27 cellular contexts compared by ENCODE assay signal in the genomic region with DNA sequence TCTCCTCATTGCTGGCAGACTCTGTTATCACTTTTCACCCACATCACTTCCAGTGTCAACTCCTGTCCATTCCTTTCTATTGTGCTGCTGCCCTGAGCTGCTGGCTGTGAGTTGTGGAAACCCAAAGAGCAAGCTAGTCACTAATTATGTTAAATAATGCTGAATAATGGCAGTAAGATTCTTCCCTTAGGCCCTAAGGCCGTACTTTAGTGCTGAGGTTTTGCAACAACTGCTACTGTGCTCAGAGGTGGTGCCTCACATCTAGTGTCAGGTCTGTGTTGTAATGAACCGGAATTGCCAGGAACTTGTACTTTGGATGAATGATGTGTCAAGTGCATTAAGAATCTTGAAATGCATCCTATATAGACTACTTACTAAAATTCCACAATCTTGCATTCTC.
DNase-seq lines count a peak whose midpoint lies in the region; ATAC-seq, FAIRE-seq and TF ChIP-seq lines count a peak whose summit lies in the region.
"Had no signal": no experiment of that assay in that cellular context is flagged by ENCODE, and none has a peak within 500 bp of the region (broad histone marks: within the 10 kb centered on the region; RNA-seq: fewer than 3 reads in every experiment).

No MANE protein-coding gene starts in this region.

- no peak overlapping the region for H2BK15ac ChIP-seq in mesendoderm (replicated peaks; ENCODE audit: low read depth)

- WGBS in mammary epithelial cell (ENCODE audit: low coverage, missing lambda C conversion rate) = 45% methylated on average over 2 of the region's 2 CpGs
- WGBS in mesendoderm (ENCODE audit: extremely low coverage, insufficient coverage, low lambda C conversion rate) = no CpG with 5 or more reads among the region's 2 CpGs
- 36 to 43% methylated on average over 2 of the region's 2 CpGs for WGBS in body of pancreas, 2 donors

- intact Hi-C loops in MCF 10A (cut with micrococcal nuclease) = no loop called here
- intact Hi-C loops in mammary epithelial cell (cut with micrococcal nuclease) = no loop called here
- intact Hi-C loops in body of pancreas (cut with DNase I) = no loop called here

- H3K4me1 Mint-ChIP-seq in MCF 10A (ENCODE audit: insufficient read depth, unreplicated experiment) = peaks cover 11% of the 10 kb centered on the region
- H3K4me1 Mint-ChIP-seq: CD14-positive monocyte; CD8-positive, alpha-beta memory T cell had no signal

- DNase-seq in MCF 10A (ENCODE audit: unreplicated experiment) (peak; percentile 47), mammary epithelial cell (no peak), bronchial epithelial cell (ENCODE audit: low read depth) (peak; percentile 33), mesendoderm (peak; percentile 82), iPS-NIHi7 (ENCODE audit: extremely low spot score) (no peak), body of pancreas (no peak), AG20443 (ENCODE audit: low spot score) (no peak)
- DNase-seq: BE2C; Calu3; CD8-positive, alpha-beta memory T cell; DMS79 treated with DMSO at 0.1 percent for 48 hours; IMR-90; KG1; NCI-H1092 treated with DMSO at 0.1 percent for 48 hours; NCI-H1436; NCI-H187; NCI-H2081 treated with DMSO at 0.1 percent for 48 hours; NCI-H2171; NCI-H345; NCI-H524 treated with DMSO at 0.1 percent for 48 hours; NCI-H82; NK-92 treated with Interleukin-12 subunit alpha and Interleukin-12 subunit beta, amount 100 ng/mL, for 24 hours; SHP77 treated with DMSO at 0.1 percent for 48 hours had no signal

- POLR2A ChIA-PET in MCF 10A (lab: Yijun Ruan, JAX) = interaction anchor here (1.0 kb wide), 1 partner anchor 11 kb away, joined by 4 read pairs; no protein-coding TSS in a partner anchor

- H2BK120ac ChIP-seq in mesendoderm (ENCODE audit: low read depth, low read length) = no peak overlapping the region

- TF ChIP-seq CTCF in MCF 10A (IDR thresholded peaks at IDR 0.05; ENCODE audit: unreplicated experiment) (no peak), mammary epithelial cell (conservative IDR thresholded peaks at IDR 0.05 in 1 of 2, IDR thresholded peaks at IDR 0.05 in 1 of 2; ENCODE audit: extremely low read depth in 1 of 2, insufficient read depth in 1 of 2, low read depth in 1 of 2, low read length in 2 of 2) (no peak), bronchial epithelial cell (IDR thresholded peaks at IDR 0.05; ENCODE audit: insufficient read depth, low read length, severe bottlenecking) (no peak), body of pancreas (IDR thresholded peaks at IDR 0.05) (no peak)

- H3K79me1 ChIP-seq in mesendoderm (ENCODE audit: low read length) = no peaks in the 10 kb centered on the region

- H3K4me3 ChIP-seq in mammary epithelial cell (replicated peaks in 1 of 3; ENCODE audit: insufficient read depth in 1 of 3, low read depth in 2 of 3, low read length in 3 of 3) (no peak overlapping the region), bronchial epithelial cell (ENCODE audit: low read depth, low read length) (no peak overlapping the region), mesendoderm (ENCODE audit: low read length) (no peak overlapping the region), body of pancreas (no peak overlapping the region)

- H3K27ac Mint-ChIP-seq in MCF 10A (ENCODE audit: low read depth, unreplicated experiment) = no peak overlapping the region
- H3K27ac Mint-ChIP-seq: CD8-positive, alpha-beta memory T cell had no signal

- no peaks in the 10 kb centered on the region for H3K4me1 ChIP-seq in mammary epithelial cell (ENCODE audit: insufficient read depth, low read length)
- no peaks in the 10 kb centered on the region for H3K4me1 ChIP-seq in mesendoderm (ENCODE audit: control insufficient read depth, low read depth, low read length)
- H3K4me1 ChIP-seq in body of pancreas = no peaks in the 10 kb centered on the region
- H3K4me1 ChIP-seq: BE2C had no signal

- H4K20me1 ChIP-seq in mammary epithelial cell (ENCODE audit: insufficient read depth, low read length) = no peaks in the 10 kb centered on the region

- H3K18ac ChIP-seq in mesendoderm (ENCODE audit: low read length) = no peak overlapping the region

- no peak for TF ChIP-seq POLR2A in body of pancreas (IDR thresholded peaks at IDR 0.05)

- no peak overlapping the region for H3K4me2 ChIP-seq in mammary epithelial cell (ENCODE audit: insufficient read depth, low read depth, low read length)
- H3K4me2 ChIP-seq in mesendoderm (ENCODE audit: low read length) = no peak overlapping the region

- no peak overlapping the region for H2BK5ac ChIP-seq in mesendoderm (ENCODE audit: low read length)

- H3K27me3 ChIP-seq in mammary epithelial cell (ENCODE audit: insufficient read depth, low read length) = no peaks in the 10 kb centered on the region
- H3K27me3 ChIP-seq in bronchial epithelial cell (ENCODE audit: control insufficient read depth, insufficient read depth, low read length) = no peaks in the 10 kb centered on the region
- H3K27me3 ChIP-seq in mesendoderm (ENCODE audit: insufficient read depth, low read length, poor library complexity) = no peaks in the 10 kb centered on the region
- no peaks in the 10 kb centered on the region for H3K27me3 ChIP-seq in body of pancreas
- H3K27me3 ChIP-seq: BE2C had no signal

- no peak overlapping the region for H2AFZ ChIP-seq in mammary epithelial cell (ENCODE audit: low read depth, low read length)

- dilution Hi-C loops in mammary epithelial cell (cut with HindIII; ENCODE audit: low sequenced_read_pairs) = no loop called here

- H3K27me3 Mint-ChIP-seq in MCF 10A (ENCODE audit: insufficient read depth, unreplicated experiment) = no peaks in the 10 kb centered on the region
- H3K27me3 Mint-ChIP-seq: CD8-positive, alpha-beta memory T cell had no signal

- H3K36me3 Mint-ChIP-seq in MCF 10A (ENCODE audit: insufficient read depth, unreplicated experiment) = no peaks in the 10 kb centered on the region
- H3K36me3 Mint-ChIP-seq: CD14-positive monocyte; CD8-positive, alpha-beta memory T cell had no signal

- H3K27ac ChIP-seq in mammary epithelial cell (ENCODE audit: insufficient read depth, low read depth, low read length) = no peak overlapping the region
- H3K27ac ChIP-seq in mesendoderm (ENCODE audit: low read depth, low read length) = no peak overlapping the region
- no peak overlapping the region for H3K27ac ChIP-seq in body of pancreas
- H3K27ac ChIP-seq: 22Rv1 had no signal

- no peak for FAIRE-seq in bronchial epithelial cell (lab: Jason Lieb, UNC)

- in situ Hi-C loops in mammary epithelial cell (cut with MboI; ENCODE audit: low sequenced_read_pairs in 2 of 2) = no loop called here

- H3K9ac ChIP-seq in mammary epithelial cell (ENCODE audit: insufficient read depth, low read length) (no peak overlapping the region), mesendoderm (ENCODE audit: low read length) (no peak overlapping the region)

- no peaks in the 10 kb centered on the region for H3K79me2 ChIP-seq in mammary epithelial cell (ENCODE audit: insufficient read depth, low read length)
- H3K79me2 ChIP-seq in mesendoderm (ENCODE audit: control insufficient read depth, insufficient read depth, low read length) = no peaks in the 10 kb centered on the region

- no peak overlapping the region for H3K56ac ChIP-seq in mesendoderm (ENCODE audit: low read length)

- BruUV-seq in MCF 10A (replicated peaks; lab: Mats Ljungman, UMichigan) (no TSS peak), mammary epithelial cell (replicated peaks; lab: Mats Ljungman, UMichigan) (no TSS peak)

- H4K8ac ChIP-seq in mesendoderm (ENCODE audit: low read depth, low read length) = no peak overlapping the region

- H4K5ac ChIP-seq in mesendoderm (ENCODE audit: low read length) = no peak overlapping the region

- H3K36me3 ChIP-seq in mammary epithelial cell (ENCODE audit: insufficient read depth, low read length) (no peaks in the 10 kb centered on the region), bronchial epithelial cell (ENCODE audit: control insufficient read depth, insufficient read depth, low read length) (no peaks in the 10 kb centered on the region), mesendoderm (ENCODE audit: control insufficient read depth, insufficient read depth, low read length) (no peaks in the 10 kb centered on the region), body of pancreas (replicated peaks in 1 of 2; ENCODE audit: insufficient read depth in 1 of 2, low read depth in 2 of 2) (no peaks in the 10 kb centered on the region)
- H3K36me3 ChIP-seq: BE2C had no signal

- H3K9me3 Mint-ChIP-seq in MCF 10A (ENCODE audit: unreplicated experiment) = no peaks in the 10 kb centered on the region

- no peak overlapping the region for H2AK5ac ChIP-seq in mesendoderm (ENCODE audit: low read length)

- CTCF ChIA-PET in MCF 10A (lab: Yijun Ruan, JAX) = interaction anchor here (0.6 kb wide), 2 partner anchors 32 to 92 kb away, joined by 3 read pairs; no protein-coding TSS in a partner anchor
- CTCF ChIA-PET in mammary epithelial cell (lab: Charles Lee; ENCODE audit: low non-redundant PET) = no interaction called here

- H3K9me3 ChIP-seq in mammary epithelial cell (replicated peaks; ENCODE audit: insufficient read depth, low read length) (no peaks in the 10 kb centered on the region), body of pancreas (no peaks in the 10 kb centered on the region)
- H3K9me3 ChIP-seq: BE2C had no signal

- H3K23ac ChIP-seq in mesendoderm (ENCODE audit: low read length) = no peak overlapping the region

- no peak overlapping the region for H3K4ac ChIP-seq in mesendoderm (ENCODE audit: low read depth, low read length)

- ATAC-seq in body of pancreas = no peak
- ATAC-seq: HCT116, Panc1 had no signal

- no peak overlapping the region for H3K4me3 Mint-ChIP-seq in MCF 10A (ENCODE audit: unreplicated experiment)
- H3K4me3 Mint-ChIP-seq: CD14-positive monocyte; CD8-positive, alpha-beta memory T cell had no signal

Comparison
In these comparisons a context has a peak if more than half of its experiments do, and no peak if none do; other contexts are left out.
1. DNase-seq: peak in MCF 10A (single experiment), bronchial epithelial cell (single experiment) and mesendoderm (single experiment); none in mammary epithelial cell (single experiment), iPS-NIHi7 (single experiment), body of pancreas (0 of 4) and AG20443 (single experiment).